In genomic region chr10:73744690-73744994, GRCh38 we compare ENCODE assay signal across 8 cellular contexts. TPM values are rescaled to one million over a fixed set of nuclear protein-coding genes. Genes with fewer than 3 reads are reported as not detected.
A peak's percentile ranks its signal among the peaks of the same experiment; 100 is the strongest.
DNase-seq lines count a peak whose midpoint lies in the region; ATAC-seq and TF ChIP-seq lines count a peak whose summit lies in the region.

No MANE protein-coding gene starts in this region.

- intact Hi-C loops in left lung (cut with DNase I): no loop called here

- H3K4me1 ChIP-seq in left lung: peaks cover 35 to 57% of the 10 kb centered on the region in 2 donors

- H3K4me3 ChIP-seq in left lung: peak overlapping the region; percentile 85 to 95

- peaks cover 0 to 36% of the 10 kb centered on the region in 2 donors for H3K36me3 ChIP-seq in left lung

- ATAC-seq in HG03571 (IDR thresholded peaks at IDR 0.05; ENCODE audit: unreplicated experiment) (peak; percentile 12), left lung (peak; percentile 51)

- no peaks in the 10 kb centered on the region for H3K9me3 ChIP-seq in left lung

- DNase-seq in CMK (ENCODE audit: low read depth): peak; percentile 25
- peak; percentile 46 for DNase-seq in GM20000 (ENCODE audit: low spot score)
- peak; percentile 43 for DNase-seq in T1000 (lab: John Stamatoyannopoulos, UW)
- DNase-seq in caudate nucleus (lab: John Stamatoyannopoulos, UW): peak in 8 of 61 donors; percentile 31 to 66 (median 52)
- peak in 1 of 2 donors; percentile 65 for DNase-seq in left lung
- peak; percentile 50 to 61 for DNase-seq in stimulated activated CD8-positive, alpha-beta memory T cell treated with anti-CD3 and anti-CD28 coated beads, Interleukin-2, amount 100 ng/mL, for 48 hours (ENCODE audit: low read depth in 2 of 2)
- no peak for DNase-seq in ecto neural progenitor cell (ENCODE audit: low spot score)

- H3K27me3 ChIP-seq in left lung: no peaks in the 10 kb centered on the region

- no peak for TF ChIP-seq CTCF in GM20000 (IDR thresholded peaks at IDR 0.05; ENCODE audit: extremely low read depth, missing control alignments)
- no peak for TF ChIP-seq CTCF in left lung (IDR thresholded peaks at IDR 0.05)

- H3K27ac ChIP-seq in caudate nucleus (ENCODE audit: low read depth, low read length): peak overlapping the region; percentile 98
- H3K27ac ChIP-seq in left lung: peak overlapping the region; percentile 90 to 94

RNA-seq across cellular contexts. Expression of gene SEC24C, which starts 0.5 kb away (rescaled TPM):
- total RNA-seq in left lung: 10 to 100 TPM; 86.6 to 88.1 TPM

RNA-seq across cellular contexts. Expression of gene CHCHD1, which starts 37.2 kb away (rescaled TPM):
- total RNA-seq in left lung: 10 to 100 TPM; 24.8 to 27.5 TPM

RNA-seq across cellular contexts. Expression of gene ZSWIM8, which starts 40.8 kb away (rescaled TPM):
- 100 to 1,000 TPM; 103 to 112 TPM for total RNA-seq in left lung

RNA-seq across cellular contexts. Expression of gene AGAP5, which starts 46.7 kb away (rescaled TPM):
- 1 to 10 TPM; 8.4 to 10.0 TPM for total RNA-seq in left lung
